Comparison of ENCODE assay signal across 24 cellular contexts in genomic region chr19:29086646-29087045, GRCh38.
A peak's percentile ranks its signal among the peaks of the same experiment; 100 is the strongest.
DNase-seq lines count a peak whose midpoint lies in the region; ATAC-seq, FAIRE-seq and TF ChIP-seq lines count a peak whose summit lies in the region.
"Had no signal": no experiment of that assay in that cellular context is flagged by ENCODE, and none has a peak within 500 bp of the region (broad histone marks: within the 10 kb centered on the region; RNA-seq: fewer than 3 reads in every experiment).

No MANE protein-coding gene starts in this region.

- no peak overlapping the region for H3K27ac Mint-ChIP-seq in stimulated activated memory B cell treated with anti-CD40 and anti-IgM and Interleukin-4, amounts not matched to agents 10 μg/mL and 1 μg/mL and 100 μg/mL, for 72 hours
- H3K27ac Mint-ChIP-seq: CD14-positive monocyte; CD4-positive, alpha-beta memory T cell; CD4-positive, CD25-positive, alpha-beta regulatory T cell had no signal

- H2BK12ac ChIP-seq in H1 (ENCODE audit: low read depth, low read length) (no peak overlapping the region), neuronal stem cell (ENCODE audit: low read length) (peak overlapping the region; percentile 50)

- peak overlapping the region; percentile 3 for H4K91ac ChIP-seq in H1 (replicated peaks; ENCODE audit: insufficient read length, low read length)
- no peak overlapping the region for H4K91ac ChIP-seq in neuronal stem cell (ENCODE audit: low read depth, low read length, poor library complexity)

- no peak overlapping the region for H2BK5ac ChIP-seq in H1 (ENCODE audit: low read depth, low read length)
- no peak overlapping the region for H2BK5ac ChIP-seq in neuronal stem cell (ENCODE audit: low read length)

- intact Hi-C loops in Panc1 (cut with micrococcal nuclease; ENCODE audit: unreplicated experiment): loop anchor here (10.0 kb wide), 1 partner anchor 178 kb away; no protein-coding TSS in a partner anchor
- intact Hi-C loops in vagina (cut with DNase I): no loop called here

- H3K79me2 ChIP-seq in H1 (ENCODE audit: control insufficient read depth in 1 of 2, insufficient read depth in 2 of 2, low read length in 2 of 2): no peaks in the 10 kb centered on the region

- DNase-seq in Panc1 (ENCODE audit: low read depth, low spot score) (no peak), H1 (ENCODE audit: low read depth in 1 of 2, low spot score in 2 of 2) (no peak), neuronal stem cell (ENCODE audit: low spot score) (no peak), vagina (ENCODE audit: extremely low spot score in 2 of 2) (no peak), iPS-NIHi7 (ENCODE audit: extremely low spot score) (no peak), epidermal melanocyte (ENCODE audit: insufficient read length, low spot score) (no peak)
- DNase-seq: 8988T; ACHN; BE2C; C1 segment of cervical spinal cord; Calu3; CD4-positive, alpha-beta memory T cell; CD4-positive, CD25-positive, alpha-beta regulatory T cell; DMS79 treated with DMSO at 0.1 percent for 48 hours; GF-D8 had no signal

- no peak overlapping the region for H3K56ac ChIP-seq in H1 (replicated peaks; ENCODE audit: insufficient read length, low read depth, low read length)

- H2AK5ac ChIP-seq in H1 (ENCODE audit: low read depth, low read length) (no peak overlapping the region), neuronal stem cell (ENCODE audit: low read depth, low read length) (no peak overlapping the region)

- H3K36me3 ChIP-seq in Panc1 (ENCODE audit: control insufficient read depth, insufficient read depth, low read length) (no peaks in the 10 kb centered on the region), H1 (ENCODE audit: control insufficient read depth in 2 of 4, insufficient read depth in 4 of 4, low read length in 3 of 4) (no peaks in the 10 kb centered on the region), neuronal stem cell (replicated peaks in 1 of 2; ENCODE audit: control insufficient read depth in 2 of 2, insufficient read depth in 2 of 2, low read length in 2 of 2) (no peaks in the 10 kb centered on the region), vagina (no peaks in the 10 kb centered on the region)
- H3K36me3 ChIP-seq: BE2C, BLaER1 had no signal

- H3K27me3 Mint-ChIP-seq in stimulated activated memory B cell treated with anti-CD40 and anti-IgM and Interleukin-4, amounts not matched to agents 10 μg/mL and 1 μg/mL and 100 μg/mL, for 72 hours: peaks cover 7% of the 10 kb centered on the region
- H3K27me3 Mint-ChIP-seq: CD4-positive, CD25-positive, alpha-beta regulatory T cell had no signal

- H3K23ac ChIP-seq in H1 (ENCODE audit: insufficient read length) (no peak overlapping the region), neuronal stem cell (ENCODE audit: low read depth, low read length, poor library complexity) (no peak overlapping the region)

- ATAC-seq in Panc1: peak; percentile 24; the same call in 1 of the 2 replicates
- ATAC-seq in stimulated activated memory B cell treated with anti-CD40 and anti-IgM and Interleukin-4, amounts not matched to agents 10 μg/mL and 1 μg/mL and 100 μg/mL, for 72 hours: peak; percentile 17
- ATAC-seq in GM19467 (IDR thresholded peaks at IDR 0.05; ENCODE audit: unreplicated experiment): no peak

- no peak overlapping the region for H2BK20ac ChIP-seq in H1 (ENCODE audit: low read length)

- in situ Hi-C loops in Panc1 (cut with HindIII; ENCODE audit: low pct_unique_long_range_greater_than_20kb, low sequenced_read_pairs): no loop called here

- H3K4me1 Mint-ChIP-seq in stimulated activated memory B cell treated with anti-CD40 and anti-IgM and Interleukin-4, amounts not matched to agents 10 μg/mL and 1 μg/mL and 100 μg/mL, for 72 hours: no peaks in the 10 kb centered on the region
- H3K4me1 Mint-ChIP-seq: CD14-positive monocyte; CD4-positive, CD25-positive, alpha-beta regulatory T cell had no signal

- H4K8ac ChIP-seq in H1 (ENCODE audit: extremely low read depth, insufficient read depth, low read length): no peak overlapping the region
- no peak overlapping the region for H4K8ac ChIP-seq in neuronal stem cell (ENCODE audit: low read depth, low read length)

- H3K18ac ChIP-seq in H1 (ENCODE audit: extremely low read depth, low read length) (no peak overlapping the region), neuronal stem cell (ENCODE audit: low read length) (no peak overlapping the region)

- H3K27me3 ChIP-seq in Panc1 (ENCODE audit: control insufficient read depth, insufficient read depth, low read length) (peaks cover 2% of the 10 kb centered on the region; the same call in 1 of the 2 replicates), H1 (replicated peaks in 1 of 4; ENCODE audit: control insufficient read depth in 3 of 4, extremely low read depth in 1 of 4, insufficient read depth in 3 of 4, low read length in 3 of 4) (no peaks in the 10 kb centered on the region), neuronal stem cell (ENCODE audit: control insufficient read depth in 3 of 3, insufficient read depth in 3 of 3, low read depth in 1 of 3, low read length in 3 of 3) (no peaks in the 10 kb centered on the region), vagina (no peaks in the 10 kb centered on the region)
- H3K27me3 ChIP-seq: BE2C, BLaER1 had no signal

- H3K79me1 ChIP-seq in H1 (ENCODE audit: low read depth, low read length) (no peaks in the 10 kb centered on the region), neuronal stem cell (ENCODE audit: low read depth, low read length) (no peaks in the 10 kb centered on the region)

- CTCF ChIA-PET in Panc1 (lab: Charles Lee) (no interaction called here), H1 (lab: Charles Lee; ENCODE audit: partially characterized antibody) (interaction anchor here (1.1 to 1.5 kb wide), 2 partner anchors 10 to 49 kb away, joined by 3 to 4 read pairs; no protein-coding TSS in a partner anchor)

- no peak for TF ChIP-seq EP300 in H1 (IDR thresholded peaks at IDR 0.05; ENCODE audit: borderline replicate concordance in 1 of 2, low read depth in 2 of 2, low read length in 2 of 2)

- H3K14ac ChIP-seq in H1 (ENCODE audit: insufficient read length) (no peak overlapping the region), neuronal stem cell (ENCODE audit: low read length) (no peak overlapping the region)

- H2BK15ac ChIP-seq in H1 (ENCODE audit: low read length) (no peak overlapping the region), neuronal stem cell (ENCODE audit: low read length) (no peak overlapping the region)

- no peaks in the 10 kb centered on the region for H3K4me1 ChIP-seq in Panc1 (ENCODE audit: control insufficient read depth, insufficient read depth, low read length)
- H3K4me1 ChIP-seq in H1 (replicated peaks in 1 of 4; ENCODE audit: control insufficient read depth in 3 of 4, insufficient read depth in 4 of 4, low read length in 3 of 4): peaks cover 0 to 7% (median 3%) of the 10 kb centered on the region in 4 experiments; a peak in 5 of 7 replicates
- peaks cover 0 to 9% of the 10 kb centered on the region in 2 donors for H3K4me1 ChIP-seq in neuronal stem cell (ENCODE audit: control insufficient read depth in 2 of 2, insufficient read depth in 1 of 2, low read depth in 1 of 2, low read length in 2 of 2)
- peaks cover 9% of the 10 kb centered on the region for H3K4me1 ChIP-seq in vagina
- H3K4me1 ChIP-seq: BE2C, BLaER1 had no signal

- H2BK120ac ChIP-seq in H1 (replicated peaks; ENCODE audit: low read depth, low read length): no peak overlapping the region
- no peak overlapping the region for H2BK120ac ChIP-seq in neuronal stem cell (ENCODE audit: low read depth, low read length)

- H3K4me2 ChIP-seq in H1 (ENCODE audit: insufficient read depth in 1 of 2, low read depth in 2 of 2, low read length in 2 of 2): no peak overlapping the region
- no peak overlapping the region for H3K4me2 ChIP-seq in neuronal stem cell (ENCODE audit: insufficient read depth, low read length, poor library complexity, severe bottlenecking)
- H3K4me2 ChIP-seq: BLaER1 had no signal

- H3K4me3 ChIP-seq in Panc1 (ENCODE audit: low read depth in 2 of 2, low read length in 2 of 2) (no peak overlapping the region), H1 (ENCODE audit: extremely low read depth in 1 of 4, insufficient read depth in 2 of 4, low read depth in 3 of 4, low read length in 4 of 4) (no peak overlapping the region), neuronal stem cell (ENCODE audit: low read length in 2 of 2) (no peak overlapping the region), vagina (no peak overlapping the region)
- H3K4me3 ChIP-seq: BLaER1 had no signal

- H3K27ac ChIP-seq in Panc1 (ENCODE audit: low read length) (no peak overlapping the region), H1 (ENCODE audit: low read depth, low read length) (no peak overlapping the region), neuronal stem cell (replicated peaks; ENCODE audit: low read length) (no peak overlapping the region), vagina (no peak overlapping the region)
- H3K27ac ChIP-seq: BLaER1 had no signal

- POLR2A ChIA-PET in Panc1 (lab: Charles Lee): no interaction called here
- POLR2A ChIA-PET in H1 (lab: Charles Lee; ENCODE audit: partially characterized antibody): no interaction called here

- no peak overlapping the region for H4K5ac ChIP-seq in H1 (ENCODE audit: insufficient read length, low read depth, low read length)

- TF ChIP-seq CTCF in Panc1 (IDR thresholded peaks at IDR 0.05) (no peak), H1 (IDR thresholded peaks at IDR 0.05; ENCODE audit: control extremely low read depth in 1 of 3, insufficient read depth in 1 of 3, low read depth in 1 of 3, low read length in 3 of 3) (no peak), vagina (IDR thresholded peaks at IDR 0.05) (no peak)

- FAIRE-seq in H1 (lab: Jason Lieb, UNC): no peak
- FAIRE-seq: A204.1, D721Med, G401.6, GM12891 had no signal

- 92% methylated on average over 10 of the region's 10 CpGs; no CpG with 5 or more reads in 1 of the 2 experiments for WGBS in H1 (ENCODE audit: extremely low coverage in 1 of 2, insufficient coverage in 1 of 2, insufficient read length in 1 of 2, insufficient replicate concordance in 2 of 2, low coverage in 1 of 2, low lambda C conversion rate in 2 of 2, missing lambda C conversion rate in 1 of 2), 2 experiments
- WGBS in neuronal stem cell (ENCODE audit: extremely low coverage in 2 of 2, insufficient read length in 2 of 2, insufficient replicate concordance in 1 of 2), 2 donors: no CpG with 5 or more reads among the region's 10 CpGs

- no peaks in the 10 kb centered on the region for H3K36me3 Mint-ChIP-seq in stimulated activated memory B cell treated with anti-CD40 and anti-IgM and Interleukin-4, amounts not matched to agents 10 μg/mL and 1 μg/mL and 100 μg/mL, for 72 hours
- H3K36me3 Mint-ChIP-seq: CD14-positive monocyte; CD4-positive, alpha-beta memory T cell; CD4-positive, CD25-positive, alpha-beta regulatory T cell had no signal

- no peak for TF ChIP-seq RAD21 in H1 (IDR thresholded peaks at IDR 0.05 in 1 of 2, conservative IDR thresholded peaks at IDR 0.05 in 1 of 2; ENCODE audit: low read depth in 2 of 2, low read length in 2 of 2)

- TF ChIP-seq POLR2A in H1 (IDR thresholded peaks at IDR 0.05; ENCODE audit: control extremely low read depth in 1 of 2, low read depth in 2 of 2, low read length in 2 of 2): no peak
- TF ChIP-seq POLR2A in vagina (IDR thresholded peaks at IDR 0.05): no peak

- no peak overlapping the region for H2AFZ ChIP-seq in H1 (ENCODE audit: low read length)
- H2AFZ ChIP-seq in neuronal stem cell (ENCODE audit: low read length): no peak overlapping the region

- H3K4me3 Mint-ChIP-seq in stimulated activated memory B cell treated with anti-CD40 and anti-IgM and Interleukin-4, amounts not matched to agents 10 μg/mL and 1 μg/mL and 100 μg/mL, for 72 hours: no peak overlapping the region
- H3K4me3 Mint-ChIP-seq: CD14-positive monocyte; CD4-positive, alpha-beta memory T cell; CD4-positive, CD25-positive, alpha-beta regulatory T cell had no signal

- H3K23me2 ChIP-seq in H1 (ENCODE audit: low read depth, low read length): no peaks in the 10 kb centered on the region

- H3K9me3 ChIP-seq in Panc1 (ENCODE audit: control insufficient read depth, insufficient read depth, low read depth, low read length) (no peaks in the 10 kb centered on the region), H1 (ENCODE audit: insufficient read depth in 2 of 2, low read depth in 1 of 2, low read length in 1 of 2) (no peaks in the 10 kb centered on the region), neuronal stem cell (replicated peaks in 1 of 2; ENCODE audit: control insufficient read depth in 2 of 2, insufficient read depth in 1 of 2, low read depth in 1 of 2, low read length in 2 of 2) (no peaks in the 10 kb centered on the region), vagina (no peaks in the 10 kb centered on the region)
- H3K9me3 ChIP-seq: BE2C, BLaER1, Caco-2 had no signal

- no peaks in the 10 kb centered on the region for H4K20me1 ChIP-seq in H1 (replicated peaks in 1 of 2; ENCODE audit: control insufficient read depth in 1 of 2, insufficient read depth in 2 of 2, low read length in 2 of 2)
- H4K20me1 ChIP-seq: BLaER1 had no signal

- BruUV-seq in Panc1 (replicated peaks; lab: Mats Ljungman, UMichigan): no TSS peak

- H3K9ac ChIP-seq in H1 (replicated peaks in 1 of 4; ENCODE audit: extremely low read depth in 1 of 4, low read depth in 3 of 4, low read length in 3 of 4): no peak overlapping the region
- H3K9ac ChIP-seq in neuronal stem cell (ENCODE audit: low read depth, low read length, poor library complexity): no peak overlapping the region
- H3K9ac ChIP-seq: BLaER1 had no signal

- H3K4ac ChIP-seq in H1 (replicated peaks; ENCODE audit: insufficient read length, low read depth, low read length) (no peak overlapping the region), neuronal stem cell (ENCODE audit: low read length) (peak overlapping the region; percentile 20)

- H3K9me3 Mint-ChIP-seq in stimulated activated memory B cell treated with anti-CD40 and anti-IgM and Interleukin-4, amounts not matched to agents 10 μg/mL and 1 μg/mL and 100 μg/mL, for 72 hours: peaks cover 17% of the 10 kb centered on the region
- H3K9me3 Mint-ChIP-seq: CD4-positive, CD25-positive, alpha-beta regulatory T cell had no signal
